Comparison of ENCODE assay signal across 8 cellular contexts in the genomic region with DNA sequence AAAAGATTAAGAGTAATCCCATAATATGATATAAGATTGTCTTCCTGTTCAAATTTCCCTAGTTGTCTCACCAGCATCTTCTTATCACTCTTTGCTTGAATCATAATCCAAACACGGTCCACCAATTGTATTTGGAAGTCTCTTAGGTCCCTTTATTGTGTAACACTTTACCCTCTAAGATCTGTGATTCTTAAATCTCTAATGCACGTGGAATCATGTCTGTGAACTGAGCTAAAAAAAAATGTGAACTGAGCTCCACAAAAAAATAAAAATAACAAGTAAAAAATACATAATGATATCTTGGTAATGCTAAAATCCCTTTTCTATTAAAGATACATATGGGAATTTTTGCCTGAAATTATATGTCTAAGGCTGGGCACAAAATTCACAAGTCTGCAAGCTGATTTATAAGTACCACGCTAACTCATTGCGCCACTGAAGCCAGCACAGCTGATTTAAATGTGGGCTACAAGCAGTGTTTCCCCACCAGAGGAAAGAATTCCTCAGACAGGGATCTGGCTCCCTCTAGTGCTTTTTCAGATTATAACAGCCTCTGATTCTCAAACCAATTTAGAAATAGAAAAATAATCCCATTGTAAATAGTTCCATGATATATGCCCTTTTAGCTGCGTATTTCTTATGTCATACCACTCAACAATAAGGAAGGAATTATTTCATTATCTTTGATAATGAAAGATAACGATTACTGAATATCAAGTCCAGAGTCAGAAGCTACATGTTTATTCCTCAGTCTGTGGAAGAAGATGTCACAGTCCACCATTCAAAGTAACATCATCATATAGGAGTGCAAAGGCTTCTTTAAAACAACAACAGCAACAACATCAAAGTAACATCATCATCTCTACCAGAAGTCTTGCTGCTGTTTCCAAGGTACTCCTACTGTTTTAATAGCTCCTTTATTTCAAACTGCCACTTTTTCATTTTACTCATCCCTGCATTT. TPM values are rescaled to one million over a fixed set of nuclear protein-coding genes. Genes with fewer than 3 reads are reported as not detected.
A peak's percentile ranks its signal among the peaks of the same experiment; 100 is the strongest.
DNase-seq lines count a peak whose midpoint lies in the region; ATAC-seq, FAIRE-seq and TF ChIP-seq lines count a peak whose summit lies in the region.

No MANE protein-coding gene starts in this region.

- H3K4me1 Mint-ChIP-seq in activated CD8-positive, alpha-beta T cell treated with anti-CD3 and anti-CD28 coated beads, Interleukin-2, amount 10 ng/mL, durations not matched to agents 7 days and 5 days (ENCODE audit: low read depth) = no peaks in the 10 kb centered on the region
- H3K4me1 Mint-ChIP-seq in osteocyte (ENCODE audit: unreplicated experiment) = peaks cover 8% of the 10 kb centered on the region

- ATAC-seq in GM21360 (IDR thresholded peaks at IDR 0.05; ENCODE audit: unreplicated experiment) = peak; percentile 80
- ATAC-seq in activated CD8-positive, alpha-beta T cell treated with anti-CD3 and anti-CD28 coated beads, Interleukin-2, amount 10 ng/mL, durations not matched to agents 7 days and 5 days = peak; percentile 63
- no peak for ATAC-seq in GM21717 (IDR thresholded peaks at IDR 0.05; ENCODE audit: unreplicated experiment)

- H3K9me2 ChIP-seq in DOHH2 (replicated peaks; ENCODE audit: control insufficient read depth, low read length) = no peaks in the 10 kb centered on the region

- H3K9me3 Mint-ChIP-seq in activated CD8-positive, alpha-beta T cell treated with anti-CD3 and anti-CD28 coated beads, Interleukin-2, amount 10 ng/mL, durations not matched to agents 7 days and 5 days (ENCODE audit: insufficient read depth) = no peaks in the 10 kb centered on the region
- no peaks in the 10 kb centered on the region for H3K9me3 Mint-ChIP-seq in osteocyte (ENCODE audit: unreplicated experiment)

- H4K20me1 ChIP-seq in DOHH2 (ENCODE audit: control insufficient read depth, insufficient read depth, low read depth, low read length) = no peaks in the 10 kb centered on the region

- no peaks in the 10 kb centered on the region for H3K36me3 ChIP-seq in DOHH2 (ENCODE audit: control insufficient read depth, low read length)

- H3K9me3 ChIP-seq in DOHH2 (ENCODE audit: control insufficient read depth, insufficient read depth, low read length) = no peaks in the 10 kb centered on the region

- no peak overlapping the region for H3K27ac ChIP-seq in DOHH2 (ENCODE audit: low read depth, low read length)

- CTCF ChIA-PET in activated CD8-positive, alpha-beta T cell treated with anti-CD3 and anti-CD28 coated beads, Interleukin-2, amount 10 ng/mL, durations not matched to agents 7 days and 5 days (lab: Charles Lee) = interaction anchor here (0.7 to 3.1 kb wide), 33 partner anchors 9 to 1666 kb away, joined by 3 to 28 read pairs (median 4); no protein-coding TSS in a partner anchor

- FAIRE-seq in frontal cortex (lab: Jason Lieb, UNC) = peak; percentile 34

- peak; percentile 72 for TF ChIP-seq CTCF in DOHH2 (IDR thresholded peaks at IDR 0.05; ENCODE audit: low read depth, low read length, poor library complexity, severe bottlenecking)
- peak; percentile 90 for TF ChIP-seq CTCF in osteocyte (IDR thresholded peaks at IDR 0.05)

- no peaks in the 10 kb centered on the region for H3K36me3 Mint-ChIP-seq in activated CD8-positive, alpha-beta T cell treated with anti-CD3 and anti-CD28 coated beads, Interleukin-2, amount 10 ng/mL, durations not matched to agents 7 days and 5 days (ENCODE audit: low read depth)
- H3K36me3 Mint-ChIP-seq in osteocyte (ENCODE audit: unreplicated experiment) = no peaks in the 10 kb centered on the region

- H3K27me3 Mint-ChIP-seq in activated CD8-positive, alpha-beta T cell treated with anti-CD3 and anti-CD28 coated beads, Interleukin-2, amount 10 ng/mL, durations not matched to agents 7 days and 5 days (ENCODE audit: low read depth) = peaks cover 6% of the 10 kb centered on the region
- no peaks in the 10 kb centered on the region for H3K27me3 Mint-ChIP-seq in osteocyte (ENCODE audit: unreplicated experiment)

- H3K4me2 ChIP-seq in DOHH2 (ENCODE audit: low read length) = no peak overlapping the region

- peaks cover 14% of the 10 kb centered on the region for H3K27me3 ChIP-seq in DOHH2 (ENCODE audit: control insufficient read depth, low read length)

- H3K4me1 ChIP-seq in DOHH2 (ENCODE audit: control insufficient read depth, low read length) = no peaks in the 10 kb centered on the region

- no peaks in the 10 kb centered on the region for H3F3A ChIP-seq in DOHH2 (ENCODE audit: control insufficient read depth, insufficient read depth)

- POLR2A ChIA-PET in activated CD8-positive, alpha-beta T cell treated with anti-CD3 and anti-CD28 coated beads, Interleukin-2, amount 10 ng/mL, durations not matched to agents 7 days and 5 days (lab: Charles Lee) = interaction anchor here (0.6 kb wide), 1 partner anchor 187 kb away, joined by 3 read pairs; no protein-coding TSS in a partner anchor

- DNase-seq in HK-2 (ENCODE audit: unreplicated experiment) = peak; percentile 25
- peak; percentile 57 for DNase-seq in NCI-H774 (lab: John Stamatoyannopoulos, UW)
- DNase-seq in activated CD8-positive, alpha-beta T cell treated with anti-CD3 and anti-CD28 coated beads, Interleukin-2, amount 10 ng/mL, durations not matched to agents 7 days and 5 days = peak; percentile 49
- peak in 1 of 2 donors; percentile 59 for DNase-seq in frontal cortex (ENCODE audit: low spot score in 2 of 2)
- no peak for DNase-seq in osteocyte (ENCODE audit: extremely low spot score, unreplicated experiment)

- H3K4me3 Mint-ChIP-seq in activated CD8-positive, alpha-beta T cell treated with anti-CD3 and anti-CD28 coated beads, Interleukin-2, amount 10 ng/mL, durations not matched to agents 7 days and 5 days = no peak overlapping the region
- no peak overlapping the region for H3K4me3 Mint-ChIP-seq in osteocyte (ENCODE audit: unreplicated experiment)

- no peak overlapping the region for H3K27ac Mint-ChIP-seq in activated CD8-positive, alpha-beta T cell treated with anti-CD3 and anti-CD28 coated beads, Interleukin-2, amount 10 ng/mL, durations not matched to agents 7 days and 5 days
- no peak overlapping the region for H3K27ac Mint-ChIP-seq in osteocyte (ENCODE audit: unreplicated experiment)

- H3K4me3 ChIP-seq in DOHH2 (ENCODE audit: low read length) = no peak overlapping the region

- no peaks in the 10 kb centered on the region for H3K79me2 ChIP-seq in DOHH2 (ENCODE audit: control insufficient read depth, low read length)

RNA-seq across cellular contexts. Expression of a gene that starts 22.9 kb away (rescaled TPM):
- 1 to 10 TPM; 4.4 to 4.9 TPM for total RNA-seq in activated CD8-positive, alpha-beta T cell treated with anti-CD3 and anti-CD28 coated beads, Interleukin-2, amount 10 ng/mL, durations not matched to agents 7 days and 5 days
- 2.0 TPM for total RNA-seq in frontal cortex
- 5.0 and 6.9 TPM in 2 replicates for total RNA-seq in osteocyte

RNA-seq across cellular contexts. Expression of a gene that starts 50.7 kb away (rescaled TPM):
- 10 to 100 TPM; 62.2 to 70.2 TPM for total RNA-seq in activated CD8-positive, alpha-beta T cell treated with anti-CD3 and anti-CD28 coated beads, Interleukin-2, amount 10 ng/mL, durations not matched to agents 7 days and 5 days
- total RNA-seq in frontal cortex (1.6 TPM), osteocyte (16.2 and 17.2 TPM in 2 replicates)
